8 cellular contexts compared by ENCODE assay signal in genomic region chr14:89041245-89041585, GRCh38.
DNase-seq lines count a peak whose midpoint lies in the region; ATAC-seq and TF ChIP-seq lines count a peak whose summit lies in the region.

No MANE protein-coding gene starts in this region.

- peak overlapping the region; percentile 98 for H2AFZ ChIP-seq in neural progenitor cell (replicated peaks)

- H3K27me3 ChIP-seq in neural progenitor cell = peaks cover 7% of the 10 kb centered on the region

- no peak overlapping the region for H3K4me2 ChIP-seq in neural progenitor cell

- H3K4me3 Mint-ChIP-seq in neural progenitor cell = no peak overlapping the region

- H3K27ac ChIP-seq in neural progenitor cell = no peak overlapping the region

- DNase-seq in COLO668 (lab: John Stamatoyannopoulos, UW; ENCODE audit: unreplicated experiment) (peak; percentile 88), NCI-H2196 (lab: John Stamatoyannopoulos, UW; ENCODE audit: unreplicated experiment) (peak; percentile 61), dermis blood vessel endothelial cell (peak; percentile 56), neural progenitor cell (ENCODE audit: low spot score) (no peak), G401 (ENCODE audit: low spot score) (no peak), lower leg skin (ENCODE audit: low spot score in 2 of 2) (no peak)

- H3K79me2 ChIP-seq in neural progenitor cell (ENCODE audit: low read depth) = no peaks in the 10 kb centered on the region

- H4K20me1 ChIP-seq in neural progenitor cell (ENCODE audit: low read depth) = no peaks in the 10 kb centered on the region

- no peak overlapping the region for H3K9ac ChIP-seq in neural progenitor cell

- no peak for ATAC-seq in GM21526 (IDR thresholded peaks at IDR 0.05; ENCODE audit: low FRiP score, unreplicated experiment)
- no peak for ATAC-seq in GM21723 (IDR thresholded peaks at IDR 0.05; ENCODE audit: unreplicated experiment)

- intact Hi-C loops in lower leg skin (cut with DNase I; ENCODE audit: low total_unique reads) = loop anchor here (5.0 kb wide), 1 partner anchor 726 kb away; no protein-coding TSS in a partner anchor

- no peaks in the 10 kb centered on the region for H3K9me3 ChIP-seq in neural progenitor cell (ENCODE audit: low read depth)

- H3K9me3 Mint-ChIP-seq in neural progenitor cell = peaks cover 3% of the 10 kb centered on the region

- peaks cover 2% of the 10 kb centered on the region for H3K36me3 Mint-ChIP-seq in neural progenitor cell

- H3K27ac Mint-ChIP-seq in neural progenitor cell = no peak overlapping the region

- TF ChIP-seq CTCF in neural progenitor cell (IDR thresholded peaks at IDR 0.05) (no peak), lower leg skin (IDR thresholded peaks at IDR 0.05) (no peak)

- peaks cover 15% of the 10 kb centered on the region for H3K4me1 Mint-ChIP-seq in neural progenitor cell

- H3K4me3 ChIP-seq in neural progenitor cell = no peak overlapping the region
- H3K4me3 ChIP-seq in lower leg skin (ENCODE audit: low read depth, poor library complexity, severe bottlenecking) = no peak overlapping the region

- peaks cover 4% of the 10 kb centered on the region for H3K4me1 ChIP-seq in neural progenitor cell

- peaks cover 13% of the 10 kb centered on the region for H3K27me3 Mint-ChIP-seq in neural progenitor cell (ENCODE audit: insufficient read depth, low read depth)

- in situ Hi-C loops in G401 (cut with HindIII; ENCODE audit: low sequenced_read_pairs) = no loop called here

- no peak for TF ChIP-seq POLR2A in lower leg skin (IDR thresholded peaks at IDR 0.05)

- 10 to 15% methylated on average over 8 of the region's 8 CpGs for WGBS in lower leg skin, 2 donors

- H3F3A ChIP-seq in neural progenitor cell (ENCODE audit: low read depth) = no peaks in the 10 kb centered on the region

- H3K36me3 ChIP-seq in neural progenitor cell = no peaks in the 10 kb centered on the region

Comparison
In these comparisons a context has a peak if more than half of its experiments do, and no peak if none do; other contexts are left out.
1. DNase-seq: peak in COLO668 (single experiment), NCI-H2196 (single experiment) and dermis blood vessel endothelial cell (single experiment); none in neural progenitor cell (single experiment), G401 (single experiment) and lower leg skin (0 of 2).